In genomic region chrX:24100713-24101112, GRCh38 we compare ENCODE assay signal across 14 cellular contexts. TPM values are rescaled to one million over a fixed set of nuclear protein-coding genes. Genes with fewer than 3 reads are reported as not detected.
DNase-seq lines count a peak whose midpoint lies in the region; ATAC-seq and TF ChIP-seq lines count a peak whose summit lies in the region.
"Had no signal": no experiment of that assay in that cellular context is flagged by ENCODE, and none has a peak within 500 bp of the region (broad histone marks: within the 10 kb centered on the region; RNA-seq: fewer than 3 reads in every experiment).

No MANE protein-coding gene starts in this region.

- peak; percentile 56 for DNase-seq in EH (ENCODE audit: low read depth)
- peak; percentile 83 for DNase-seq in amniotic epithelial cell (ENCODE audit: low read depth)
- peak; percentile 64 for DNase-seq in mesenchymal stem cell
- DNase-seq in WERI-Rb-1, result no peak
- no peak for DNase-seq in glutamatergic neuron
- DNase-seq: BE2C; NCI-H2081 treated with DMSO at 0.1 percent for 48 hours; NCI-H748 treated with DMSO at 0.1 percent for 48 hours; posterior cingulate gyrus; RPMI8226; stimulated activated CD4-positive, alpha-beta T cell treated with anti-CD3 and anti-CD28 coated beads, Interleukin-15, amount 100 ng/mL, for 24 hours had no signal

- H3K4me1 Mint-ChIP-seq in glutamatergic neuron (ENCODE audit: low read depth, unreplicated experiment), result no peaks in the 10 kb centered on the region

- TF ChIP-seq CTCF in WERI-Rb-1 (IDR thresholded peaks at IDR 0.05; ENCODE audit: low read depth, low read length) (no peak), glutamatergic neuron (IDR thresholded peaks at IDR 0.05; ENCODE audit: partially characterized antibody, unreplicated experiment) (no peak)

- no peak overlapping the region for H2BK15ac ChIP-seq in mesenchymal stem cell (ENCODE audit: low read depth, poor library complexity, severe bottlenecking)

- H2BK12ac ChIP-seq in mesenchymal stem cell (ENCODE audit: low read length in 2 of 2), result no peak overlapping the region

- no peaks in the 10 kb centered on the region for H3K79me1 ChIP-seq in mesenchymal stem cell (replicated peaks; ENCODE audit: low read length, poor library complexity, severe bottlenecking)

- H4K8ac ChIP-seq in mesenchymal stem cell (ENCODE audit: low read length), result peak overlapping the region; percentile 69

- peak overlapping the region in 1 of 2 experiments; percentile 75 for H3K18ac ChIP-seq in mesenchymal stem cell (ENCODE audit: low read depth in 1 of 2, low read length in 2 of 2)

- H3K4me2 ChIP-seq in mesenchymal stem cell (ENCODE audit: low read length, poor library complexity, severe bottlenecking), result no peak overlapping the region

- no peak overlapping the region for H3K4ac ChIP-seq in mesenchymal stem cell (ENCODE audit: low read depth in 1 of 2, low read length in 2 of 2)

- H2BK5ac ChIP-seq in mesenchymal stem cell (ENCODE audit: low read depth, low read length, poor library complexity, severe bottlenecking), result no peak overlapping the region

- no peak for ATAC-seq in HG03097 (IDR thresholded peaks at IDR 0.05; ENCODE audit: low FRiP score, unreplicated experiment)

- H3K9me3 ChIP-seq in KOPT-K1 (ENCODE audit: insufficient read depth, low read length, poor library complexity, severe bottlenecking), result no peaks in the 10 kb centered on the region
- H3K9me3 ChIP-seq in mesenchymal stem cell (ENCODE audit: control insufficient read depth, low read length), result no peaks in the 10 kb centered on the region
- no peaks in the 10 kb centered on the region for H3K9me3 ChIP-seq in WERI-Rb-1 (ENCODE audit: severe bottlenecking)
- H3K9me3 ChIP-seq: BE2C, suprapubic skin had no signal

- WGBS in mesenchymal stem cell, result 20% methylated on average over 1 of the region's 2 CpGs

- peak overlapping the region; percentile 77 for H2AFZ ChIP-seq in mesenchymal stem cell (ENCODE audit: low read depth, low read length)

- no peak overlapping the region for H3K23ac ChIP-seq in mesenchymal stem cell (ENCODE audit: low read length in 2 of 2)

- no peak overlapping the region for H3K4me3 ChIP-seq in mesenchymal stem cell (ENCODE audit: insufficient read depth in 1 of 2, low read depth in 1 of 2, low read length in 2 of 2)
- no peak overlapping the region for H3K4me3 ChIP-seq in WERI-Rb-1 (ENCODE audit: low read depth, low read length)
- H3K4me3 ChIP-seq: suprapubic skin had no signal

- H3K27me3 Mint-ChIP-seq in glutamatergic neuron (ENCODE audit: unreplicated experiment), result no peaks in the 10 kb centered on the region

- H3K9ac ChIP-seq in mesenchymal stem cell (ENCODE audit: low read length), result no peak overlapping the region

- H2AK5ac ChIP-seq in mesenchymal stem cell (ENCODE audit: low read length, severe bottlenecking), result no peak overlapping the region

- no peaks in the 10 kb centered on the region for H3K36me3 Mint-ChIP-seq in glutamatergic neuron (ENCODE audit: unreplicated experiment)

- no peaks in the 10 kb centered on the region for H3K36me3 ChIP-seq in KOPT-K1 (ENCODE audit: insufficient read depth, low read length)
- no peaks in the 10 kb centered on the region for H3K36me3 ChIP-seq in mesenchymal stem cell (ENCODE audit: control insufficient read depth in 1 of 2, insufficient read depth in 2 of 2, low read depth in 1 of 2, low read length in 2 of 2)
- no peaks in the 10 kb centered on the region for H3K36me3 ChIP-seq in WERI-Rb-1
- H3K36me3 ChIP-seq: BE2C, suprapubic skin had no signal

- peak overlapping the region; percentile 34 for H3K27ac ChIP-seq in KOPT-K1 (ENCODE audit: low read depth, low read length, poor library complexity, severe bottlenecking)
- no peak overlapping the region for H3K27ac ChIP-seq in mesenchymal stem cell (ENCODE audit: low read length, poor library complexity, severe bottlenecking)
- no peak overlapping the region for H3K27ac ChIP-seq in WERI-Rb-1
- H3K27ac ChIP-seq: suprapubic skin had no signal

- H3K27ac Mint-ChIP-seq in glutamatergic neuron (ENCODE audit: unreplicated experiment), result no peak overlapping the region

- H3K27me3 ChIP-seq in mesenchymal stem cell (ENCODE audit: control insufficient read depth in 1 of 2, insufficient read depth in 1 of 2, low read length in 2 of 2) (peaks cover 0 to 14% of the 10 kb centered on the region in 2 experiments), WERI-Rb-1 (ENCODE audit: insufficient read depth, low read depth, severe bottlenecking) (no peaks in the 10 kb centered on the region)
- H3K27me3 ChIP-seq: BE2C, suprapubic skin had no signal

- no peak overlapping the region for H2BK120ac ChIP-seq in mesenchymal stem cell (ENCODE audit: low read depth, low read length)

- no peak overlapping the region for H3K4me3 Mint-ChIP-seq in glutamatergic neuron (ENCODE audit: unreplicated experiment)

- no peak overlapping the region for H4K91ac ChIP-seq in mesenchymal stem cell (ENCODE audit: low read length)

- no peak overlapping the region for H3K14ac ChIP-seq in mesenchymal stem cell (ENCODE audit: low read length in 2 of 2)

- no peaks in the 10 kb centered on the region for H3K9me3 Mint-ChIP-seq in glutamatergic neuron (ENCODE audit: unreplicated experiment)

- no peaks in the 10 kb centered on the region for H3K4me1 ChIP-seq in mesenchymal stem cell (ENCODE audit: control insufficient read depth, insufficient read depth, low read depth, low read length)
- H3K4me1 ChIP-seq: BE2C, suprapubic skin had no signal

RNA-seq across cellular contexts. Expression of gene EIF2S3, which starts 46.0 kb away (rescaled TPM):
- 113 TPM for polyA plus RNA-seq in mesenchymal stem cell (2013, experiment 1 of 2)
- 111 TPM for polyA plus RNA-seq in mesenchymal stem cell (2013, experiment 2 of 2)
- total RNA-seq in glutamatergic neuron (ENCODE audit: unreplicated experiment), result 134 TPM

RNA-seq across cellular contexts. Expression of gene ZFX, which starts 48.8 kb away (rescaled TPM):
- 8.4 TPM for polyA plus RNA-seq in mesenchymal stem cell (2013, experiment 1 of 2)
- polyA plus RNA-seq in mesenchymal stem cell (2013, experiment 2 of 2), result 8.1 TPM
- total RNA-seq in glutamatergic neuron (ENCODE audit: unreplicated experiment), result 33.9 TPM

Comparison
In these comparisons a context has a peak if more than half of its experiments do, and no peak if none do; other contexts are left out.
1. DNase-seq: peak in EH (single experiment), amniotic epithelial cell (single experiment) and mesenchymal stem cell (single experiment); none in WERI-Rb-1 (single experiment) and glutamatergic neuron (single experiment).